Comparison of ENCODE assay signal across 21 cellular contexts in genomic region chr7:155108144-155108901, GRCh38. TPM values are rescaled to one million over a fixed set of nuclear protein-coding genes. Genes with fewer than 3 reads are reported as not detected.
"Had no signal": no experiment of that assay in that cellular context is flagged by ENCODE, and none has a peak within 500 bp of the region (broad histone marks: within the 10 kb centered on the region; RNA-seq: fewer than 3 reads in every experiment).

No MANE protein-coding gene starts in this region.

- H3K27me3 ChIP-seq: brain microvascular endothelial cell, upper lobe of left lung had no signal

- H3K9me3 Mint-ChIP-seq: memory B cell; naive thymus-derived CD8-positive, alpha-beta T cell; stimulated activated naive CD8-positive, alpha-beta T cell treated with anti-CD3 and anti-CD28 coated beads, Interleukin-15, Interleukin-2, amounts not matched to agents 100 ng/mL and 50 ng/mL, for 24 hours; T-helper 2 cell treated with Interferon-gamma antibody and Interleukin-4, amounts not matched to agents 5 μg/mL and 100 μg/mL, for 36 hours had no signal

- H3K27ac ChIP-seq: brain microvascular endothelial cell, gastroesophageal sphincter, psoas muscle, suprapubic skin, upper lobe of left lung had no signal

- H3K4me1 ChIP-seq: gastroesophageal sphincter, psoas muscle, suprapubic skin, upper lobe of left lung had no signal

- H3K27ac Mint-ChIP-seq: memory B cell; naive thymus-derived CD8-positive, alpha-beta T cell; stimulated activated naive CD8-positive, alpha-beta T cell treated with anti-CD3 and anti-CD28 coated beads, Interleukin-15, Interleukin-2, amounts not matched to agents 100 ng/mL and 50 ng/mL, for 24 hours; T-helper 2 cell treated with Interferon-gamma antibody and Interleukin-4, amounts not matched to agents 5 μg/mL and 100 μg/mL, for 36 hours had no signal

- ATAC-seq: activated CD4-positive, CD25-positive, alpha-beta regulatory T cell treated with anti-CD3 and anti-CD28 coated beads, Interleukin-2, amount 50 U/mL, for 24 hours; gastroesophageal sphincter; left ventricle myocardium superior; naive thymus-derived CD8-positive, alpha-beta T cell; psoas muscle; sciatic nerve had no signal

- H3K9me3 ChIP-seq: gastroesophageal sphincter, psoas muscle, suprapubic skin, upper lobe of left lung had no signal

- H3K4me1 Mint-ChIP-seq: memory B cell; naive thymus-derived CD8-positive, alpha-beta T cell had no signal

- H3K4me3 Mint-ChIP-seq: memory B cell; naive thymus-derived CD8-positive, alpha-beta T cell; stimulated activated naive CD8-positive, alpha-beta T cell treated with anti-CD3 and anti-CD28 coated beads, Interleukin-15, Interleukin-2, amounts not matched to agents 100 ng/mL and 50 ng/mL, for 24 hours; T-helper 2 cell treated with Interferon-gamma antibody and Interleukin-4, amounts not matched to agents 5 μg/mL and 100 μg/mL, for 36 hours had no signal

- H3K36me3 Mint-ChIP-seq: memory B cell; naive thymus-derived CD8-positive, alpha-beta T cell had no signal

- DNase-seq: activated CD4-positive, alpha-beta T cell treated with anti-CD3 and anti-CD28 coated beads, Interleukin-2, amount 50 U/mL, for 1 hour; activated CD8-positive, alpha-beta memory T cell treated with anti-CD3 and anti-CD28 coated beads for 24 hours; activated naive CD4-positive, alpha-beta T cell; anterior cingulate cortex; brain microvascular endothelial cell; erythroblast; left ventricle myocardium superior; naive thymus-derived CD8-positive, alpha-beta T cell; psoas muscle had no signal

- H3K36me3 ChIP-seq: brain microvascular endothelial cell, gastroesophageal sphincter, suprapubic skin, upper lobe of left lung had no signal

- H3K4me3 ChIP-seq: gastroesophageal sphincter, psoas muscle, suprapubic skin, upper lobe of left lung had no signal

RNA-seq across cellular contexts. Expression of gene HTR5A, which starts 38.2 kb away (rescaled TPM):
- total RNA-seq: dermis microvascular lymphatic vessel endothelial cell; gastroesophageal sphincter; kidney epithelial cell; left ventricle myocardium superior; mucosa of gallbladder; naive thymus-derived CD8-positive, alpha-beta T cell; omental fat pad; psoas muscle; sciatic nerve; suprapubic skin; upper lobe of left lung had no signal
